Comparison of ENCODE assay signal across 32 cellular contexts in the genomic region with DNA sequence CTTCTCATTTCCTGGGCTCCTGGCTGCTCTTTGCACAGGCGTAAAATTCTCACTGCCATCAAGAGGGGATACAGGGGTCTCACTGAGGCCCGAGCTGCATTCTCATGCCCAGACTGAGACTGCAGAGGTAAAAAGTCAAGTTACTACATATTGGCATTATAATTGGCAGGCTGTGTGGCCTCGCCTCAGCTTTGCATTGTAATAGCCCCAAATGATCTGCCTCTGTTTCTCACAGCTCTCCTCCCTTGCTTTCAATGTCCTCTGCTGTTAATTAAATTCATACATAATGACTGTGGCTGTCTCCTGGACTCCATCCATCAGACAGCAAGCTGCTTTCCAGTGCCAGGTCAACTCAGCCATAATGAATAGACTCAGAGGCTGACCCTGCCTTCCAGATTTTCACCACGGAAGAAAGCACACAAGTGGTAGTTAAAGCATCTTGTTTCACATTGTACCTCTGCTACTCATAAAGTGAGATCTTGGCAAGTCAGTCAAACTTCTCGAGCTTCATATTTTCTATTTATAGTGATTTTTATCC. TPM values are rescaled to one million over a fixed set of nuclear protein-coding genes. Genes with fewer than 3 reads are reported as not detected.
DNase-seq lines count a peak whose midpoint lies in the region; ATAC-seq, FAIRE-seq and TF ChIP-seq lines count a peak whose summit lies in the region.
"Had no signal": no experiment of that assay in that cellular context is flagged by ENCODE, and none has a peak within 500 bp of the region (broad histone marks: within the 10 kb centered on the region; RNA-seq: fewer than 3 reads in every experiment).

No MANE protein-coding gene starts in this region.

- no peak overlapping the region; a peak in 1 of 7 replicates for H3K9ac ChIP-seq in H1 (replicated peaks in 1 of 4; ENCODE audit: extremely low read depth in 1 of 4, low read depth in 3 of 4, low read length in 3 of 4)
- H3K9ac ChIP-seq: BLaER1 treated with 17β-estradiol and CSF1 and Interleukin-3, amounts not matched to agents 10 nM and 100 nM had no signal

- no peak for ATAC-seq in HG02623 (IDR thresholded peaks at IDR 0.05; ENCODE audit: unreplicated experiment)
- ATAC-seq: left lung, right lobe of liver had no signal

- H4K8ac ChIP-seq in H1 (ENCODE audit: extremely low read depth, insufficient read depth, low read length): no peak overlapping the region

- peak overlapping the region; percentile 2 for H3K18ac ChIP-seq in H1 (ENCODE audit: extremely low read depth, low read length)

- 36% methylated on average over 5 of the region's 5 CpGs; no CpG with 5 or more reads in 1 of the 2 experiments for WGBS in H1 (ENCODE audit: extremely low coverage in 1 of 2, insufficient coverage in 1 of 2, insufficient read length in 1 of 2, insufficient replicate concordance in 2 of 2, low coverage in 1 of 2, low lambda C conversion rate in 2 of 2, missing lambda C conversion rate in 1 of 2), 2 experiments

- DNase-seq in DMS79 treated with DMSO at 0.1 percent for 48 hours (lab: John Stamatoyannopoulos, UW) (peak; percentile 93), NCI-H1092 (lab: John Stamatoyannopoulos, UW) (peak; percentile 25), H1 (ENCODE audit: low read depth in 1 of 2, low spot score in 2 of 2) (no peak), nephron progenitor cell (no peak), KBM-7 (no peak), glutamatergic neuron (no peak)
- no peak for DNase-seq in activated CD4-positive, alpha-beta T cell treated with anti-CD3 and anti-CD28 coated beads, Interleukin-2, amount 10 ng/mL, durations not matched to agents 7 days and 5 days
- DNase-seq: activated CD4-positive, alpha-beta T cell treated with anti-CD3 and anti-CD28 coated beads for 48 hours; activated CD8-positive, alpha-beta memory T cell treated with anti-CD3 and anti-CD28 coated beads for 24 hours; activated T-cell treated with anti-CD3 and anti-CD28 coated beads for 4 hours; amniotic stem cell; left lung; mesenchymal stem cell; NCI-H1930; NCI-H69; posterior cingulate gyrus; right lobe of liver; RPMI8226; spleen; stimulated activated CD8-positive, alpha-beta memory T cell treated with anti-CD3 and anti-CD28 coated beads, Interleukin-4, amount 100 ng/mL, for 48 hours; T1000; WERI-Rb-1 had no signal

- H2AFZ ChIP-seq in H1 (ENCODE audit: low read length): no peak overlapping the region; the same call in 1 of the 2 replicates

- CTCF ChIA-PET in H1 (lab: Charles Lee; ENCODE audit: partially characterized antibody): interaction anchor here (1.0 to 9.8 kb wide), 4 partner anchors 40 to 1218 kb away, joined by 3 to 75 read pairs (median 3); no protein-coding TSS in a partner anchor
- CTCF ChIA-PET in activated CD4-positive, alpha-beta T cell treated with anti-CD3 and anti-CD28 coated beads, Interleukin-2, amount 10 ng/mL, durations not matched to agents 7 days and 5 days (lab: Charles Lee): interaction anchor here (1.0 to 1.1 kb wide), 2 partner anchors 42 to 224 kb away, joined by 3 read pairs; no protein-coding TSS in a partner anchor

- TF ChIP-seq CTCF in H1 (IDR thresholded peaks at IDR 0.05; ENCODE audit: control extremely low read depth in 1 of 3, insufficient read depth in 1 of 3, low read depth in 1 of 3, low read length in 3 of 3) (no peak), nephron progenitor cell (IDR thresholded peaks at IDR 0.05) (no peak), glutamatergic neuron (IDR thresholded peaks at IDR 0.05; ENCODE audit: partially characterized antibody, unreplicated experiment) (no peak)

- H3K36me3 ChIP-seq in H1 (ENCODE audit: control insufficient read depth in 2 of 4, insufficient read depth in 4 of 4, low read length in 3 of 4): no peaks in the 10 kb centered on the region
- H3K36me3 ChIP-seq: BLaER1 treated with 17β-estradiol and CSF1 and Interleukin-3, amounts not matched to agents 10 nM and 100 nM; breast epithelium; left lung; right lobe of liver; SJSA1; spleen; WERI-Rb-1 had no signal

- FAIRE-seq in H1 (lab: Jason Lieb, UNC): no peak
- FAIRE-seq: GM12892, islet of Langerhans had no signal

- peak overlapping the region; percentile 60 for H2BK120ac ChIP-seq in H1 (replicated peaks; ENCODE audit: low read depth, low read length)

- H4K20me1 ChIP-seq in H1 (replicated peaks in 1 of 2; ENCODE audit: control insufficient read depth in 1 of 2, insufficient read depth in 2 of 2, low read length in 2 of 2): no peaks in the 10 kb centered on the region
- H4K20me1 ChIP-seq: BLaER1 treated with 17β-estradiol and CSF1 and Interleukin-3, amounts not matched to agents 10 nM and 100 nM had no signal

- no peaks in the 10 kb centered on the region for H3K23me2 ChIP-seq in H1 (ENCODE audit: low read depth, low read length)

- no peak for TF ChIP-seq RAD21 in H1 (IDR thresholded peaks at IDR 0.05 in 1 of 2, conservative IDR thresholded peaks at IDR 0.05 in 1 of 2; ENCODE audit: low read depth in 2 of 2, low read length in 2 of 2)

- H2BK15ac ChIP-seq in H1 (ENCODE audit: low read length): no peak overlapping the region

- H3K4me1 Mint-ChIP-seq in nephron progenitor cell (peaks cover 49% of the 10 kb centered on the region), glutamatergic neuron (ENCODE audit: low read depth, unreplicated experiment) (peaks cover 2% of the 10 kb centered on the region)
- H3K4me1 Mint-ChIP-seq in activated CD4-positive, alpha-beta T cell treated with anti-CD3 and anti-CD28 coated beads, Interleukin-2, amount 10 ng/mL, durations not matched to agents 7 days and 5 days: peaks cover 9% of the 10 kb centered on the region
- H3K4me1 Mint-ChIP-seq: IgD-negative memory B cell had no signal

- peak overlapping the region; percentile 33 for H3K56ac ChIP-seq in H1 (replicated peaks; ENCODE audit: insufficient read length, low read depth, low read length)

- peak overlapping the region in 1 of 4 experiments; percentile 10; a peak in 2 of 8 replicates for H3K4me3 ChIP-seq in H1 (ENCODE audit: extremely low read depth in 1 of 4, insufficient read depth in 2 of 4, low read depth in 3 of 4, low read length in 4 of 4)
- H3K4me3 ChIP-seq: BLaER1 treated with 17β-estradiol and CSF1 and Interleukin-3, amounts not matched to agents 10 nM and 100 nM; breast epithelium; left lung; right lobe of liver; SJSA1; spleen had no signal

- no peaks in the 10 kb centered on the region for H3K9me3 Mint-ChIP-seq in nephron progenitor cell
- H3K9me3 Mint-ChIP-seq in activated CD4-positive, alpha-beta T cell treated with anti-CD3 and anti-CD28 coated beads, Interleukin-2, amount 10 ng/mL, durations not matched to agents 7 days and 5 days: peaks cover 3% of the 10 kb centered on the region
- no peaks in the 10 kb centered on the region for H3K9me3 Mint-ChIP-seq in glutamatergic neuron (ENCODE audit: unreplicated experiment)
- H3K9me3 Mint-ChIP-seq: activated naive CD4-positive, alpha-beta T cell treated with anti-CD3 and anti-CD28 coated beads, Interleukin-2, amount 50 U/mL, for 24 hours; IgD-negative memory B cell; stimulated activated naive CD8-positive, alpha-beta T cell treated with anti-CD3 and anti-CD28 coated beads, Interleukin-15, Interleukin-2, amounts not matched to agents 100 ng/mL and 50 ng/mL, for 24 hours had no signal

- H3K9me3 ChIP-seq in H1 (ENCODE audit: insufficient read depth in 2 of 2, low read depth in 1 of 2, low read length in 1 of 2): no peaks in the 10 kb centered on the region
- H3K9me3 ChIP-seq: breast epithelium, left lung, right lobe of liver, SJSA1, spleen had no signal

- H3K4me3 Mint-ChIP-seq in nephron progenitor cell (peak overlapping the region; percentile 26), glutamatergic neuron (ENCODE audit: unreplicated experiment) (no peak overlapping the region)
- no peak overlapping the region for H3K4me3 Mint-ChIP-seq in activated CD4-positive, alpha-beta T cell treated with anti-CD3 and anti-CD28 coated beads, Interleukin-2, amount 10 ng/mL, durations not matched to agents 7 days and 5 days
- H3K4me3 Mint-ChIP-seq: activated naive CD4-positive, alpha-beta T cell treated with anti-CD3 and anti-CD28 coated beads, Interleukin-2, amount 50 U/mL, for 24 hours; IgD-negative memory B cell; stimulated activated naive CD8-positive, alpha-beta T cell treated with anti-CD3 and anti-CD28 coated beads, Interleukin-15, Interleukin-2, amounts not matched to agents 100 ng/mL and 50 ng/mL, for 24 hours had no signal

- peaks cover 0 to 29% (median 20%) of the 10 kb centered on the region in 4 experiments; a peak in 5 of 7 replicates for H3K4me1 ChIP-seq in H1 (replicated peaks in 1 of 4; ENCODE audit: control insufficient read depth in 3 of 4, insufficient read depth in 4 of 4, low read length in 3 of 4)
- H3K4me1 ChIP-seq: breast epithelium, left lung, right lobe of liver, SJSA1 had no signal

- no peaks in the 10 kb centered on the region; a peak in 1 of 7 replicates for H3K27me3 ChIP-seq in H1 (replicated peaks in 1 of 4; ENCODE audit: control insufficient read depth in 3 of 4, extremely low read depth in 1 of 4, insufficient read depth in 3 of 4, low read length in 3 of 4)
- H3K27me3 ChIP-seq: BLaER1 treated with 17β-estradiol and CSF1 and Interleukin-3, amounts not matched to agents 10 nM and 100 nM; breast epithelium; left lung; right lobe of liver; SJSA1; spleen had no signal

- no peaks in the 10 kb centered on the region for H3K79me1 ChIP-seq in H1 (ENCODE audit: low read depth, low read length)

- H3K23ac ChIP-seq in H1 (ENCODE audit: insufficient read length): no peak overlapping the region

- TF ChIP-seq EP300 in H1 (IDR thresholded peaks at IDR 0.05; ENCODE audit: borderline replicate concordance in 1 of 2, low read depth in 2 of 2, low read length in 2 of 2): no peak

- H4K91ac ChIP-seq in H1 (replicated peaks; ENCODE audit: insufficient read length, low read length): peak overlapping the region; percentile 9

- no peaks in the 10 kb centered on the region for H3K79me2 ChIP-seq in H1 (ENCODE audit: control insufficient read depth in 1 of 2, insufficient read depth in 2 of 2, low read length in 2 of 2)

- in situ Hi-C loops in KBM-7 (cut with MboI; ENCODE audit: low pct_unique_long_range_greater_than_20kb, low sequenced_read_pairs): no loop called here

- peak overlapping the region; percentile 47 to 57 for H3K4me2 ChIP-seq in H1 (ENCODE audit: insufficient read depth in 1 of 2, low read depth in 2 of 2, low read length in 2 of 2)
- H3K4me2 ChIP-seq: BLaER1 treated with 17β-estradiol and CSF1 and Interleukin-3, amounts not matched to agents 10 nM and 100 nM had no signal

- no peak overlapping the region for H3K27ac ChIP-seq in H1 (ENCODE audit: low read depth, low read length)
- H3K27ac ChIP-seq: BLaER1 treated with 17β-estradiol and CSF1 and Interleukin-3, amounts not matched to agents 10 nM and 100 nM; breast epithelium; epithelial cell of prostate; left lung; right lobe of liver; SJSA1; spleen; WERI-Rb-1 had no signal

- H2BK12ac ChIP-seq in H1 (ENCODE audit: low read depth, low read length): 0 out of 2 replicates have a peak overlapping the region, but pooled peaks have one; percentile 3

- H3K36me3 Mint-ChIP-seq in nephron progenitor cell (ENCODE audit: low read depth): no peaks in the 10 kb centered on the region
- peaks cover 3% of the 10 kb centered on the region for H3K36me3 Mint-ChIP-seq in activated CD4-positive, alpha-beta T cell treated with anti-CD3 and anti-CD28 coated beads, Interleukin-2, amount 10 ng/mL, durations not matched to agents 7 days and 5 days (ENCODE audit: low read depth)
- H3K36me3 Mint-ChIP-seq in glutamatergic neuron (ENCODE audit: unreplicated experiment): no peaks in the 10 kb centered on the region
- H3K36me3 Mint-ChIP-seq: activated naive CD4-positive, alpha-beta T cell treated with anti-CD3 and anti-CD28 coated beads, Interleukin-2, amount 50 U/mL, for 24 hours; IgD-negative memory B cell had no signal

- H3K27me3 Mint-ChIP-seq in nephron progenitor cell (ENCODE audit: low read depth, poor library complexity): no peaks in the 10 kb centered on the region
- peaks cover 2% of the 10 kb centered on the region for H3K27me3 Mint-ChIP-seq in activated CD4-positive, alpha-beta T cell treated with anti-CD3 and anti-CD28 coated beads, Interleukin-2, amount 10 ng/mL, durations not matched to agents 7 days and 5 days
- no peaks in the 10 kb centered on the region for H3K27me3 Mint-ChIP-seq in glutamatergic neuron (ENCODE audit: unreplicated experiment)
- H3K27me3 Mint-ChIP-seq: activated naive CD4-positive, alpha-beta T cell treated with anti-CD3 and anti-CD28 coated beads, Interleukin-2, amount 50 U/mL, for 24 hours; IgD-negative memory B cell; stimulated activated naive CD8-positive, alpha-beta T cell treated with anti-CD3 and anti-CD28 coated beads, Interleukin-15, Interleukin-2, amounts not matched to agents 100 ng/mL and 50 ng/mL, for 24 hours had no signal

- H3K4ac ChIP-seq in H1 (replicated peaks; ENCODE audit: insufficient read length, low read depth, low read length): peak overlapping the region; percentile 70

- no peak overlapping the region for H4K5ac ChIP-seq in H1 (ENCODE audit: insufficient read length, low read depth, low read length)

- TF ChIP-seq POLR2A in H1 (IDR thresholded peaks at IDR 0.05; ENCODE audit: control extremely low read depth in 1 of 2, low read depth in 2 of 2, low read length in 2 of 2): no peak

- H3K14ac ChIP-seq in H1 (ENCODE audit: insufficient read length): no peak overlapping the region

- peak overlapping the region; percentile 86; the same call in 1 of the 2 replicates for H2BK5ac ChIP-seq in H1 (ENCODE audit: low read depth, low read length)

- peak overlapping the region; percentile 79 for H3K27ac Mint-ChIP-seq in nephron progenitor cell
- no peak overlapping the region for H3K27ac Mint-ChIP-seq in activated CD4-positive, alpha-beta T cell treated with anti-CD3 and anti-CD28 coated beads, Interleukin-2, amount 10 ng/mL, durations not matched to agents 7 days and 5 days
- H3K27ac Mint-ChIP-seq in glutamatergic neuron (ENCODE audit: unreplicated experiment): no peak overlapping the region
- H3K27ac Mint-ChIP-seq: activated naive CD4-positive, alpha-beta T cell treated with anti-CD3 and anti-CD28 coated beads, Interleukin-2, amount 50 U/mL, for 24 hours; IgD-negative memory B cell; stimulated activated naive CD8-positive, alpha-beta T cell treated with anti-CD3 and anti-CD28 coated beads, Interleukin-15, Interleukin-2, amounts not matched to agents 100 ng/mL and 50 ng/mL, for 24 hours had no signal

- H2AK5ac ChIP-seq in H1 (ENCODE audit: low read depth, low read length): no peak overlapping the region

- POLR2A ChIA-PET in H1 (lab: Charles Lee; ENCODE audit: partially characterized antibody): no interaction called here
- POLR2A ChIA-PET in activated CD4-positive, alpha-beta T cell treated with anti-CD3 and anti-CD28 coated beads, Interleukin-2, amount 10 ng/mL, durations not matched to agents 7 days and 5 days (lab: Charles Lee): no interaction called here

- H2BK20ac ChIP-seq in H1 (ENCODE audit: low read length): peak overlapping the region; percentile 0; the same call in 1 of the 2 replicates

RNA-seq across cellular contexts. Expression of gene RTP4, which starts 7.6 kb away (rescaled TPM):
- total RNA-seq in H1 (2021; fragmentation: NEBNext Ultra II Directional; extraction: Animal tissue kit (Norgen Biotek cat#: 25700)): not detected in 2 replicates
- not detected in 2 replicates for polyA plus RNA-seq in H1 (2011; rRNA removed)
- polyA plus RNA-seq in H1 (2011; cell fraction: cytosol; rRNA removed): not detected
- not detected for polyA plus RNA-seq in H1 (2011; cell fraction: nucleus; rRNA removed)
- polyA plus RNA-seq in H1 (2012, experiment 1 of 2): not detected in 4 replicates
- polyA plus RNA-seq in H1 (2012, experiment 2 of 2): not detected
- polyA plus RNA-seq in H1 (2013, experiment 1 of 2): 0.02 TPM
- polyA plus RNA-seq in H1 (2013, experiment 2 of 2): not detected
- not detected in 2 replicates for polyA minus RNA-seq in H1 (2011; rRNA and poly(A)+ RNA removed)
- not detected for polyA minus RNA-seq in H1 (2011; cell fraction: cytosol; rRNA and poly(A)+ RNA removed)
- not detected for polyA minus RNA-seq in H1 (2011; cell fraction: nucleus; rRNA and poly(A)+ RNA removed)
- 10 to 100 TPM; 18.9 to 19.4 TPM for total RNA-seq in activated CD4-positive, alpha-beta T cell treated with anti-CD3 and anti-CD28 coated beads, Interleukin-2, amount 10 ng/mL, durations not matched to agents 7 days and 5 days
- not detected for total RNA-seq in glutamatergic neuron (ENCODE audit: unreplicated experiment)

Comparison
In these comparisons a context has a peak if more than half of its experiments do, and no peak if none do; other contexts are left out.
1. DNase-seq: peak in DMS79 treated with DMSO at 0.1 percent for 48 hours (single experiment) and NCI-H1092 (single experiment); none in H1 (0 of 2), nephron progenitor cell (single experiment), KBM-7 (single experiment), activated CD4-positive, alpha-beta T cell treated with anti-CD3 and anti-CD28 coated beads, Interleukin-2, amount 10 ng/mL, durations not matched to agents 7 days and 5 days (single experiment) and glutamatergic neuron (single experiment).
2. RNA of gene RTP4, which starts 7.6 kb away (total RNA-seq): 18.9 to 19.4 TPM in activated CD4-positive, alpha-beta T cell treated with anti-CD3 and anti-CD28 coated beads, Interleukin-2, amount 10 ng/mL, durations not matched to agents 7 days and 5 days; not detected in H1 and not detected in glutamatergic neuron (single experiment); every median in the first group is over 10 times any median in the second.